ENCODE assay signal across 26 cellular contexts in genomic region chrX:30626402-30626801, GRCh38. TPM values are rescaled to one million over a fixed set of nuclear protein-coding genes. Genes with fewer than 3 reads are reported as not detected.
A peak's percentile ranks its signal among the peaks of the same experiment; 100 is the strongest.
DNase-seq lines count a peak whose midpoint lies in the region; ATAC-seq, FAIRE-seq and TF ChIP-seq lines count a peak whose summit lies in the region.
"Had no signal": no experiment of that assay in that cellular context is flagged by ENCODE, and none has a peak within 500 bp of the region (broad histone marks: within the 10 kb centered on the region; RNA-seq: fewer than 3 reads in every experiment).

No MANE protein-coding gene starts in this region.

- H3K4me3 ChIP-seq in HepG2 (replicated peaks in 1 of 3; ENCODE audit: insufficient read depth in 1 of 3, low read depth in 2 of 3, low read length in 3 of 3), result peak overlapping the region in 1 of 3 experiments; percentile 23; a peak in 1 of 6 replicates
- no peak overlapping the region for H3K4me3 ChIP-seq in pancreas
- H3K4me3 ChIP-seq: GM12878, GM23338 had no signal

- TF ChIP-seq CTCF in HepG2 (CRISPR knock-in tag; IDR thresholded peaks at IDR 0.05), result no peak
- no peak for TF ChIP-seq CTCF in pancreas (IDR thresholded peaks at IDR 0.05)
- no peak for TF ChIP-seq CTCF in omental fat pad (IDR thresholded peaks at IDR 0.05)

- TF ChIP-seq RAD21 in HepG2 (CRISPR knock-in tag; IDR thresholded peaks at IDR 0.05), result no peak

- H3K27me3 ChIP-seq in HepG2 (ENCODE audit: control insufficient read depth in 1 of 2, insufficient read depth in 2 of 2, low read length in 2 of 2) (no peaks in the 10 kb centered on the region), pancreas (peaks cover 0 to 2% (median 0%) of the 10 kb centered on the region in 4 donors)
- H3K27me3 ChIP-seq: BE2C had no signal

- H3K27ac ChIP-seq in HepG2 (ENCODE audit: extremely low read length, insufficient read depth, low read length) (peak overlapping the region; percentile 94), pancreas (no peak overlapping the region)
- H3K27ac ChIP-seq: HL-60 had no signal

- H2AFZ ChIP-seq in HepG2 (ENCODE audit: low read length), result no peak overlapping the region
- H2AFZ ChIP-seq: GM23338 had no signal

- FAIRE-seq in islet of Langerhans (lab: Jason Lieb, UNC) (peak; percentile 27), HepG2 (lab: Jason Lieb, UNC) (peak; percentile 91), pancreas (lab: Jason Lieb, UNC) (peak; percentile 67)
- FAIRE-seq: GM12878, H54 had no signal

- no peaks in the 10 kb centered on the region for H3K79me2 ChIP-seq in HepG2 (ENCODE audit: insufficient read depth, low read length)

- CTCF ChIA-PET in HepG2 (lab: Yijun Ruan, JAX; ENCODE audit: low intra/inter-chr PET ratio, low total read pairs), result no interaction called here

- no peaks in the 10 kb centered on the region for H4K20me1 ChIP-seq in HepG2 (ENCODE audit: insufficient read depth, low read length)

- POLR2A ChIA-PET in HepG2 (lab: Yijun Ruan, JAX), result interaction anchor here (1.3 to 3.0 kb wide), 5 partner anchors 16 to 53 kb away, joined by 3 to 18 read pairs (median 9); partner anchors contain the start of gene GK

- H3K4me1 ChIP-seq in HepG2 (ENCODE audit: insufficient read depth, low read length) (peaks cover 43% of the 10 kb centered on the region), pancreas (peaks cover 0 to 4% (median 0%) of the 10 kb centered on the region in 3 donors)
- H3K4me1 ChIP-seq: BE2C had no signal

- H3K4me2 ChIP-seq in HepG2 (ENCODE audit: low read depth, low read length), result peak overlapping the region; percentile 73
- H3K4me2 ChIP-seq: GM23338 had no signal

- peak overlapping the region; percentile 34 for H3K9ac ChIP-seq in HepG2 (ENCODE audit: insufficient read depth, low read depth, low read length)

- no TSS peak for BruUV-seq in HepG2 (replicated peaks; lab: Mats Ljungman, UMichigan)

- 0% methylated on average over 2 of the region's 2 CpGs for WGBS in HepG2 (ENCODE audit: low lambda C conversion rate)
- 27 to 38% methylated on average over 2 of the region's 2 CpGs for WGBS in pancreas, 2 donors

- H3K9me3 ChIP-seq in HepG2 (ENCODE audit: low read length) (peaks cover 7% of the 10 kb centered on the region; the same call in 1 of the 2 replicates), pancreas (no peaks in the 10 kb centered on the region)
- H3K9me3 ChIP-seq: BE2C had no signal

- ATAC-seq in HepG2, result peak; percentile 43
- no peak for ATAC-seq in pancreas
- no peak for ATAC-seq in omental fat pad (ENCODE audit: low FRiP score)
- ATAC-seq: GM12878, GM23338, HCT116 had no signal

- TF ChIP-seq EP300 in HepG2 (IDR thresholded peaks at IDR 0.05; ENCODE audit: low read depth in 2 of 2, low read length in 2 of 2), result peak in 1 of 2 experiments; percentile 39; a peak in 1 of 4 replicates
- no peak for TF ChIP-seq EP300 in HepG2 (CRISPR knock-in tag; IDR thresholded peaks at IDR 0.05; ENCODE audit: borderline replicate concordance)

- H3K36me3 ChIP-seq in HepG2 (replicated peaks in 1 of 2; ENCODE audit: control insufficient read depth in 1 of 2, insufficient read depth in 2 of 2, low read length in 2 of 2), result no peaks in the 10 kb centered on the region
- no peaks in the 10 kb centered on the region for H3K36me3 ChIP-seq in pancreas
- H3K36me3 ChIP-seq: BE2C had no signal

- in situ Hi-C loops in HepG2 (cut with HindIII; ENCODE audit: extremely low pct_ligation_motif_present, low pct_unique_long_range_greater_than_20kb), result no loop called here

- TF ChIP-seq POLR2A in HepG2 (IDR thresholded peaks at IDR 0.05; ENCODE audit: insufficient read depth in 1 of 2, low read depth in 2 of 2, low read length in 2 of 2), result no peak

- DNase-seq in HepG2 (ENCODE audit: low spot score) (peak; percentile 46), pancreas (no peak), activated gamma-delta T cell (lab: John Stamatoyannopoulos, UW) (no peak), omental fat pad (ENCODE audit: low spot score) (no peak), NCI-H446 (lab: John Stamatoyannopoulos, UW) (no peak)
- DNase-seq: ACHN; BE2C; C1 segment of cervical spinal cord; CD4-positive, CD25-positive, alpha-beta regulatory T cell; CD8-positive, alpha-beta memory T cell; COR-L47; DMS 273 treated with DMSO at 0.1 percent for 48 hours; DMS53; DND-41; EL; HFFc6; IMR-90 had no signal

- intact Hi-C loops in HepG2 (cut with micrococcal nuclease; ENCODE audit: unreplicated experiment), result no loop called here
- intact Hi-C loops in pancreas (cut with DNase I), result no loop called here

TF ChIP-seq in HepG2, 621 proteins besides CTCF, POLR2A, EP300 and RAD21 (continues in another document):
- TF ChIP-seq ZSCAN5A (CRISPR knock-in tag; IDR thresholded peaks at IDR 0.05; ENCODE audit: borderline replicate concordance) (no peak), SOX6 (IDR thresholded peaks at IDR 0.05) (no peak), SOX6 (CRISPR knock-in tag; IDR thresholded peaks at IDR 0.05) (peak; percentile 51; the same call in 1 of the 2 replicates), HNF4A (CRISPR knock-in tag; IDR thresholded peaks at IDR 0.05) (peak; percentile 33), ZNF558 (CRISPR knock-in tag; IDR thresholded peaks at IDR 0.05; ENCODE audit: borderline replicate concordance) (no peak), SOX5 (CRISPR knock-in tag; IDR thresholded peaks at IDR 0.05; ENCODE audit: borderline replicate concordance) (peak; percentile 35; the same call in 1 of the 2 replicates), ARNTL (CRISPR knock-in tag; IDR thresholded peaks at IDR 0.05) (no peak), ISL2 (CRISPR knock-in tag; IDR thresholded peaks at IDR 0.05) (peak; percentile 75)

RNA-seq across cellular contexts. Expression of gene GK, which starts 26.8 kb away (rescaled TPM):
- 64.2 and 91.1 TPM in 2 replicates for total RNA-seq in HepG2 (2016; rRNA removed; fragmentation: Illumina TruSeq; extraction: Trizol)
- 8.4 and 10.9 TPM in 2 replicates for total RNA-seq in HepG2 (2016; cell fraction: cytosol; rRNA removed; fragmentation: Illumina TruSeq; extraction: Trizol; ENCODE audit: low read depth)
- total RNA-seq in HepG2 (2016; cell fraction: insoluble cytoplasmic fraction; rRNA removed; fragmentation: Illumina TruSeq; extraction: Trizol), result 66.0 and 90.6 TPM in 2 replicates
- 16.0 and 19.5 TPM in 2 replicates for total RNA-seq in HepG2 (2016; cell fraction: membrane; rRNA removed; fragmentation: Illumina TruSeq; extraction: Trizol)
- total RNA-seq in HepG2 (2016; cell fraction: nucleus; rRNA removed; fragmentation: Illumina TruSeq; extraction: Trizol), result 61.7 and 67.1 TPM in 2 replicates
- polyA plus RNA-seq in HepG2 (2011; rRNA removed), result 265 and 274 TPM in 2 replicates
- polyA plus RNA-seq in HepG2 (2011; cell fraction: cytosol; rRNA removed), result 91.6 and 146 TPM in 2 replicates
- polyA plus RNA-seq in HepG2 (2011; cell fraction: nucleus; rRNA removed), result 267 and 310 TPM in 2 replicates
- polyA plus RNA-seq in HepG2 (2012), result 133 and 173 TPM in 2 replicates
- polyA plus RNA-seq in HepG2 (2016; cell fraction: cytosol; fragmentation: Illumina TruSeq; extraction: Trizol; ENCODE audit: low read depth), result 4.9 and 5.5 TPM in 2 replicates
- polyA plus RNA-seq in HepG2 (2016; cell fraction: insoluble cytoplasmic fraction; fragmentation: Illumina TruSeq; extraction: Trizol; ENCODE audit: low read depth), result 71.8 and 74.5 TPM in 2 replicates
- 8.3 and 9.0 TPM in 2 replicates for polyA plus RNA-seq in HepG2 (2016; cell fraction: membrane; fragmentation: Illumina TruSeq; extraction: Trizol; ENCODE audit: low read depth)
- 71.3 and 81.0 TPM in 2 replicates for polyA plus RNA-seq in HepG2 (2016; cell fraction: nucleus; fragmentation: Illumina TruSeq; extraction: Trizol; ENCODE audit: insufficient read depth, low read depth)
- polyA minus RNA-seq in HepG2 (2011; rRNA and poly(A)+ RNA removed; ENCODE audit: low replicate concordance), result 11.6 and 131 TPM in 2 replicates
- polyA minus RNA-seq in HepG2 (2011; cell fraction: cytosol; rRNA and poly(A)+ RNA removed), result 129 and 164 TPM in 2 replicates
- 724 and 744 TPM in 2 replicates for polyA minus RNA-seq in HepG2 (2011; cell fraction: nucleus; rRNA and poly(A)+ RNA removed)
- 1 to 10 TPM; 1.6 to 7.5 (median 2.6) TPM for total RNA-seq in pancreas
- 1 to 10 TPM; 1.3 to 3.9 TPM for polyA plus RNA-seq in pancreas
- 10 to 100 TPM in 1 of 4 donors, 1 to 10 TPM in 3; 4.1 to 58.6 (median 6.7) TPM for total RNA-seq in omental fat pad

RNA-seq across cellular contexts. Expression of gene TASL, which starts 48.8 kb away (rescaled TPM):
- not detected in 2 replicates for total RNA-seq in HepG2 (2016; rRNA removed; fragmentation: Illumina TruSeq; extraction: Trizol)
- total RNA-seq in HepG2 (2016; cell fraction: cytosol; rRNA removed; fragmentation: Illumina TruSeq; extraction: Trizol; ENCODE audit: low read depth), result not detected in 2 replicates
- not detected in 2 replicates for total RNA-seq in HepG2 (2016; cell fraction: insoluble cytoplasmic fraction; rRNA removed; fragmentation: Illumina TruSeq; extraction: Trizol)
- total RNA-seq in HepG2 (2016; cell fraction: membrane; rRNA removed; fragmentation: Illumina TruSeq; extraction: Trizol), result not detected in 2 replicates
- total RNA-seq in HepG2 (2016; cell fraction: nucleus; rRNA removed; fragmentation: Illumina TruSeq; extraction: Trizol), result not detected in 2 replicates
- not detected in 2 replicates for polyA plus RNA-seq in HepG2 (2011; rRNA removed)
- not detected in 2 replicates for polyA plus RNA-seq in HepG2 (2011; cell fraction: cytosol; rRNA removed)
- not detected in 2 replicates for polyA plus RNA-seq in HepG2 (2011; cell fraction: nucleus; rRNA removed)
- not detected in 2 replicates for polyA plus RNA-seq in HepG2 (2012)
- polyA plus RNA-seq in HepG2 (2016; cell fraction: cytosol; fragmentation: Illumina TruSeq; extraction: Trizol; ENCODE audit: low read depth), result not detected in 2 replicates
- polyA plus RNA-seq in HepG2 (2016; cell fraction: insoluble cytoplasmic fraction; fragmentation: Illumina TruSeq; extraction: Trizol; ENCODE audit: low read depth), result not detected in 2 replicates
- not detected in 2 replicates for polyA plus RNA-seq in HepG2 (2016; cell fraction: membrane; fragmentation: Illumina TruSeq; extraction: Trizol; ENCODE audit: low read depth)
- not detected in 2 replicates for polyA plus RNA-seq in HepG2 (2016; cell fraction: nucleus; fragmentation: Illumina TruSeq; extraction: Trizol; ENCODE audit: insufficient read depth, low read depth)
- polyA minus RNA-seq in HepG2 (2011; rRNA and poly(A)+ RNA removed; ENCODE audit: low replicate concordance), result not detected in 2 replicates
- not detected in 2 replicates for polyA minus RNA-seq in HepG2 (2011; cell fraction: cytosol; rRNA and poly(A)+ RNA removed)
- not detected in 2 replicates for polyA minus RNA-seq in HepG2 (2011; cell fraction: nucleus; rRNA and poly(A)+ RNA removed)
- 1 to 10 TPM in 2 of 6 donors, under 1 TPM in 3, not detected in 1; 0.09 to 3.0 (median 0.35) TPM for total RNA-seq in pancreas
- polyA plus RNA-seq in pancreas, result under 1 TPM; 0.09 to 0.27 TPM
- 1 to 10 TPM; 1.0 to 6.6 (median 3.2) TPM for total RNA-seq in omental fat pad
- total RNA-seq: A172, G401, GM23338, HFFc6, HT1080, IMR-90 had no signal
- polyA plus RNA-seq: GM23338, IMR-90 had no signal
